Comparison of ENCODE assay signal across 8 cellular contexts in genomic region chrX:16946361-16946964, GRCh38. TPM values are rescaled to one million over a fixed set of nuclear protein-coding genes. Genes with fewer than 3 reads are reported as not detected.
A peak's percentile ranks its signal among the peaks of the same experiment; 100 is the strongest.
DNase-seq lines count a peak whose midpoint lies in the region; ATAC-seq and TF ChIP-seq lines count a peak whose summit lies in the region.

Gene REPS2, plus strand, starts transcription at chrX:16946658. Its CDS starts 204 bp downstream, at chrX:16946862.

- peaks cover 1 to 21% (median 8%) of the 10 kb centered on the region in 4 donors for H3K4me1 ChIP-seq in liver (ENCODE audit: control insufficient read depth in 4 of 4, insufficient read depth in 4 of 4, low read length in 3 of 4)

- H3K27ac ChIP-seq in liver (ENCODE audit: low read depth in 1 of 2, low read length in 2 of 2): peak within 1 kb of the TSS; percentile 25 to 50

- under 1% methylated on average over 58 of the region's 71 CpGs for WGBS in liver

- no peaks in the 10 kb centered on the region for H3K36me3 ChIP-seq in liver (ENCODE audit: control insufficient read depth in 4 of 4, insufficient read depth in 3 of 4, low read depth in 1 of 4, low read length in 3 of 4)

- ATAC-seq in HG03342 (IDR thresholded peaks at IDR 0.05; ENCODE audit: unreplicated experiment): peak; percentile 94

- H3K4me3 ChIP-seq in AG10803 (ENCODE audit: low read length): peak within 1 kb of the TSS; percentile 45
- H3K4me3 ChIP-seq in liver (ENCODE audit: low read depth in 1 of 3, low read length in 3 of 3): peak within 1 kb of the TSS; percentile 72 to 86 (median 77)

- DNase-seq in AG10803 (ENCODE audit: low read depth) (peak; percentile 28), GM19238 (ENCODE audit: insufficient read length, low spot score) (peak; percentile 66), NCI-H526 (lab: John Stamatoyannopoulos, UW) (peak; percentile 86 to 98), dermis blood vessel endothelial cell (peak; percentile 74)
- peak; percentile 75 to 78 for DNase-seq in activated CD4-positive, alpha-beta T cell treated with anti-CD3 and anti-CD28 coated beads, Interleukin-2, amount 50 U/mL, for 4 hours
- DNase-seq in stimulated activated CD4-positive, alpha-beta T cell treated with anti-CD3 and anti-CD28 coated beads, Interleukin-2, amount 100 ng/mL, for 48 hours: peak; percentile 53 to 60

- TF ChIP-seq CTCF in AG10803 (conservative IDR thresholded peaks at IDR 0.05; ENCODE audit: low read length) (no peak), liver (IDR thresholded peaks at IDR 0.05; ENCODE audit: low read depth, low read length, missing input control) (no peak)

- TF ChIP-seq RAD21 in liver (IDR thresholded peaks at IDR 0.05): no peak

- H3K9me3 ChIP-seq in liver (ENCODE audit: control insufficient read depth in 4 of 4, low read length in 3 of 4): peaks cover 0 to 5% (median 0%) of the 10 kb centered on the region in 4 donors

- no peaks in the 10 kb centered on the region for H3K27me3 ChIP-seq in liver (ENCODE audit: control insufficient read depth in 4 of 4, insufficient read depth in 4 of 4, low read length in 3 of 4)

- peak within 1 kb of the TSS in 1 of 2 donors; percentile 13 for H3K9ac ChIP-seq in liver (ENCODE audit: low read depth in 1 of 2, low read length in 2 of 2)

TF ChIP-seq in liver, 16 proteins besides CTCF, POLR2A, EP300 and RAD21:
- TF ChIP-seq EGR1 (IDR thresholded peaks at IDR 0.05; ENCODE audit: low read depth in 2 of 2): no peak
- no peak for TF ChIP-seq FOXA1 (IDR thresholded peaks at IDR 0.05)
- TF ChIP-seq FOXA2 (IDR thresholded peaks at IDR 0.05): no peak
- no peak for TF ChIP-seq SP1 (IDR thresholded peaks at IDR 0.05)
- TF ChIP-seq GABPA (IDR thresholded peaks at IDR 0.05 in 1 of 2, conservative IDR thresholded peaks at IDR 0.05 in 1 of 2): no peak
- TF ChIP-seq MAX (IDR thresholded peaks at IDR 0.05): no peak
- TF ChIP-seq RXRA (IDR thresholded peaks at IDR 0.05): no peak
- TF ChIP-seq HNF4A (conservative IDR thresholded peaks at IDR 0.05): no peak
- no peak for TF ChIP-seq TAF1 (conservative IDR thresholded peaks at IDR 0.05)
- TF ChIP-seq YY1 (IDR thresholded peaks at IDR 0.05): no peak
- no peak for TF ChIP-seq NR2F2 (IDR thresholded peaks at IDR 0.05)
- TF ChIP-seq REST (IDR thresholded peaks at IDR 0.05): no peak
- TF ChIP-seq JUND (IDR thresholded peaks at IDR 0.05): no peak
- TF ChIP-seq ATF3 (IDR thresholded peaks at IDR 0.05): no peak
- TF ChIP-seq ZBTB33 (IDR thresholded peaks at IDR 0.05): no peak
- no peak for TF ChIP-seq HNF4G (IDR thresholded peaks at IDR 0.05)

RNA-seq across cellular contexts. Expression of gene REPS2, which starts in this region (rescaled TPM):
- total RNA-seq in dermis blood vessel endothelial cell (6.1 and 6.5 TPM in 2 replicates), liver (10 to 100 TPM in 1 of 2 donors, 1 to 10 TPM in 1; 5.0 to 10.7 TPM)
- 1 to 10 TPM; 3.5 to 7.5 TPM for polyA plus RNA-seq in liver

Comparison
In these comparisons a context has a peak if more than half of its experiments do, and no peak if none do; other contexts are left out.
1. Peak in every context shown above with its lines: DNase-seq, ATAC-seq, H3K4me3 ChIP-seq and H3K27ac ChIP-seq.
2. DNase-seq: peak in every context shown above with its lines; median percentile 92 in NCI-H526; 76 in activated CD4-positive, alpha-beta T cell treated with anti-CD3 and anti-CD28 coated beads, Interleukin-2, amount 50 U/mL, for 4 hours; 74 in dermis blood vessel endothelial cell; 66 in GM19238; 56 in stimulated activated CD4-positive, alpha-beta T cell treated with anti-CD3 and anti-CD28 coated beads, Interleukin-2, amount 100 ng/mL, for 48 hours; 28 in AG10803.